ENCODE assay signal across 1 cellular context in the genomic region with DNA sequence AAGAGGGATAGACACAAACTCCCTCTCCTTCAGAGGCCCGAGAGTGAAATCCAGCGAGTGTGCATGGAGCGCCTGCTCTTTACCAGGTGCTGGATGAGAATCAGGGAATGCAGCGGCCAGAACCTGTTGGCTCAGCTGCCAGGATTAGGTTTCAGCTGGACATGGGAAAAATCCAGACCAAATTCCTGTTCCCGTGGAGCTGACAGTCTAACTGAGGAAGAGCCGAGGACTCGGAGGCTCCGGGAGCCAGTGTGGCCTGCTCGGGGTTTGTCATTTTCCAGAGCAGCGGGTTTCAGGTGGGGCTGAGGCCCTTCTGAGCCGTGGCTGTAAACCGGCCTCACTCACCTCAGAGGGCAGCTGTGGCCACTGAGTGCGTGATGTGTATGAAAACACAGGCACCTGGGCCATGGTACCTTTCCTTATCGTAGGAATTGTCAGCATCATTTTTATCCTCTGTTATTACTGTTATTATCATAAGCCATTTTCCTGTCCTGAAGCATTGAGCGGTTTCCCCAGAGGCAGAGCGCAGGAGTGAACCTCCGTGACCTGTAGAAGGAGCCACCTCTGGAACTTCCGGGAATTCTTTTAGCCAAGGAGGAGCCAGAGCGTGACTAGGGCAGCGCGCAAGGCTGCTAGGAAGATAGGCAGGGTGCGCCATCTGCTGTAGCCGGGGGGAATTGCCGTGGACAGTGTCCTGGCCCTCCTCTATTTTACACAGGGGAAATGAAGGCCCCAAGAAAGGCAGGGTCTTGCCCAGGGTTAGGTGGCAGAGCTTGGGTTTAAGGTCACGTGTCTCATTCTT.
TF ChIP-seq lines count a peak whose summit lies in the region.

No MANE protein-coding gene starts in this region.

TF ChIP-seq in HepG2, 621 proteins besides CTCF, POLR2A, EP300 and RAD21 (continued from another document and continues in another):
- TF ChIP-seq, protein P1, sequence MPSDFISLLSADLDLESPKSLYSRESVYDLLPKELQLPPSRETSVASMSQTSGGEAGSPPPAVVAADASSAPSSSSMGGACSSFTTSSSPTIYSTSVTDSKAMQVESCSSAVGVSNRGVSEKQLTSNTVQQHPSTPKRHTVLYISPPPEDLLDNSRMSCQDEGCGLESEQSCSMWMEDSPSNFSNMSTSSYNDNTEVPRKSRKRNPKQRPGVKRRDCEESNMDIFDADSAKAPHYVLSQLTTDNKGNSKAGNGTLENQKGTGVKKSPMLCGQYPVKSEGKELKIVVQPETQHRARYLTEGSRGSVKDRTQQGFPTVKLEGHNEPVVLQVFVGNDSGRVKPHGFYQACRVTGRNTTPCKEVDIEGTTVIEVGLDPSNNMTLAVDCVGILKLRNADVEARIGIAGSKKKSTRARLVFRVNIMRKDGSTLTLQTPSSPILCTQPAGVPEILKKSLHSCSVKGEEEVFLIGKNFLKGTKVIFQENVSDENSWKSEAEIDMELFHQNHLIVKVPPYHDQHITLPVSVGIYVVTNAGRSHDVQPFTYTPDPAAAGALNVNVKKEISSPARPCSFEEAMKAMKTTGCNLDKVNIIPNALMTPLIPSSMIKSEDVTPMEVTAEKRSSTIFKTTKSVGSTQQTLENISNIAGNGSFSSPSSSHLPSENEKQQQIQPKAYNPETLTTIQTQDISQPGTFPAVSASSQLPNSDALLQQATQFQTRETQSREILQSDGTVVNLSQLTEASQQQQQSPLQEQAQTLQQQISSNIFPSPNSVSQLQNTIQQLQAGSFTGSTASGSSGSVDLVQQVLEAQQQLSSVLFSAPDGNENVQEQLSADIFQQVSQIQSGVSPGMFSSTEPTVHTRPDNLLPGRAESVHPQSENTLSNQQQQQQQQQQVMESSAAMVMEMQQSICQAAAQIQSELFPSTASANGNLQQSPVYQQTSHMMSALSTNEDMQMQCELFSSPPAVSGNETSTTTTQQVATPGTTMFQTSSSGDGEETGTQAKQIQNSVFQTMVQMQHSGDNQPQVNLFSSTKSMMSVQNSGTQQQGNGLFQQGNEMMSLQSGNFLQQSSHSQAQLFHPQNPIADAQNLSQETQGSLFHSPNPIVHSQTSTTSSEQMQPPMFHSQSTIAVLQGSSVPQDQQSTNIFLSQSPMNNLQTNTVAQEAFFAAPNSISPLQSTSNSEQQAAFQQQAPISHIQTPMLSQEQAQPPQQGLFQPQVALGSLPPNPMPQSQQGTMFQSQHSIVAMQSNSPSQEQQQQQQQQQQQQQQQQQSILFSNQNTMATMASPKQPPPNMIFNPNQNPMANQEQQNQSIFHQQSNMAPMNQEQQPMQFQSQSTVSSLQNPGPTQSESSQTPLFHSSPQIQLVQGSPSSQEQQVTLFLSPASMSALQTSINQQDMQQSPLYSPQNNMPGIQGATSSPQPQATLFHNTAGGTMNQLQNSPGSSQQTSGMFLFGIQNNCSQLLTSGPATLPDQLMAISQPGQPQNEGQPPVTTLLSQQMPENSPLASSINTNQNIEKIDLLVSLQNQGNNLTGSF (CRISPR knock-in tag; IDR thresholded peaks at IDR 0.05): no peak
- no peak for TF ChIP-seq HNRNPH1 (optimal IDR thresholded peaks at IDR 0.05; ENCODE audit: low read depth, low read length)
- peak; percentile 59; the same call in 1 of the 2 replicates for TF ChIP-seq CEBPG (CRISPR knock-in tag; IDR thresholded peaks at IDR 0.05)
- TF ChIP-seq SRF (IDR thresholded peaks at IDR 0.05; ENCODE audit: low read depth, low read length): no peak
- no peak for TF ChIP-seq ZNF354B (CRISPR knock-in tag; IDR thresholded peaks at IDR 0.05)
- TF ChIP-seq, protein P2, sequence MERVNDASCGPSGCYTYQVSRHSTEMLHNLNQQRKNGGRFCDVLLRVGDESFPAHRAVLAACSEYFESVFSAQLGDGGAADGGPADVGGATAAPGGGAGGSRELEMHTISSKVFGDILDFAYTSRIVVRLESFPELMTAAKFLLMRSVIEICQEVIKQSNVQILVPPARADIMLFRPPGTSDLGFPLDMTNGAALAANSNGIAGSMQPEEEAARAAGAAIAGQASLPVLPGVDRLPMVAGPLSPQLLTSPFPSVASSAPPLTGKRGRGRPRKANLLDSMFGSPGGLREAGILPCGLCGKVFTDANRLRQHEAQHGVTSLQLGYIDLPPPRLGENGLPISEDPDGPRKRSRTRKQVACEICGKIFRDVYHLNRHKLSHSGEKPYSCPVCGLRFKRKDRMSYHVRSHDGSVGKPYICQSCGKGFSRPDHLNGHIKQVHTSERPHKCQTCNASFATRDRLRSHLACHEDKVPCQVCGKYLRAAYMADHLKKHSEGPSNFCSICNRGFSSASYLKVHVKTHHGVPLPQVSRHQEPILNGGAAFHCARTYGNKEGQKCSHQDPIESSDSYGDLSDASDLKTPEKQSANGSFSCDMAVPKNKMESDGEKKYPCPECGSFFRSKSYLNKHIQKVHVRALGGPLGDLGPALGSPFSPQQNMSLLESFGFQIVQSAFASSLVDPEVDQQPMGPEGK (CRISPR knock-in tag; IDR thresholded peaks at IDR 0.05): peak; percentile 45
- TF ChIP-seq ZNF713 (CRISPR knock-in tag; IDR thresholded peaks at IDR 0.05): no peak
- TF ChIP-seq KDM1A (CRISPR knock-in tag; IDR thresholded peaks at IDR 0.05): no peak
- TF ChIP-seq, protein P3, sequence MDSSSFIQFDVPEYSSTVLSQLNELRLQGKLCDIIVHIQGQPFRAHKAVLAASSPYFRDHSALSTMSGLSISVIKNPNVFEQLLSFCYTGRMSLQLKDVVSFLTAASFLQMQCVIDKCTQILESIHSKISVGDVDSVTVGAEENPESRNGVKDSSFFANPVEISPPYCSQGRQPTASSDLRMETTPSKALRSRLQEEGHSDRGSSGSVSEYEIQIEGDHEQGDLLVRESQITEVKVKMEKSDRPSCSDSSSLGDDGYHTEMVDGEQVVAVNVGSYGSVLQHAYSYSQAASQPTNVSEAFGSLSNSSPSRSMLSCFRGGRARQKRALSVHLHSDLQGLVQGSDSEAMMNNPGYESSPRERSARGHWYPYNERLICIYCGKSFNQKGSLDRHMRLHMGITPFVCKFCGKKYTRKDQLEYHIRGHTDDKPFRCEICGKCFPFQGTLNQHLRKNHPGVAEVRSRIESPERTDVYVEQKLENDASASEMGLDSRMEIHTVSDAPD (CRISPR knock-in tag; IDR thresholded peaks at IDR 0.05): no peak
- TF ChIP-seq ZNF703 (CRISPR knock-in tag; IDR thresholded peaks at IDR 0.05; ENCODE audit: borderline replicate concordance): no peak
- TF ChIP-seq GPN1 (CRISPR knock-in tag; IDR thresholded peaks at IDR 0.05; ENCODE audit: borderline replicate concordance): no peak
- TF ChIP-seq, protein P4, sequence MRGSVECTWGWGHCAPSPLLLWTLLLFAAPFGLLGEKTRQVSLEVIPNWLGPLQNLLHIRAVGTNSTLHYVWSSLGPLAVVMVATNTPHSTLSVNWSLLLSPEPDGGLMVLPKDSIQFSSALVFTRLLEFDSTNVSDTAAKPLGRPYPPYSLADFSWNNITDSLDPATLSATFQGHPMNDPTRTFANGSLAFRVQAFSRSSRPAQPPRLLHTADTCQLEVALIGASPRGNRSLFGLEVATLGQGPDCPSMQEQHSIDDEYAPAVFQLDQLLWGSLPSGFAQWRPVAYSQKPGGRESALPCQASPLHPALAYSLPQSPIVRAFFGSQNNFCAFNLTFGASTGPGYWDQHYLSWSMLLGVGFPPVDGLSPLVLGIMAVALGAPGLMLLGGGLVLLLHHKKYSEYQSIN (CRISPR knock-in tag; IDR thresholded peaks at IDR 0.05; ENCODE audit: borderline replicate concordance): no peak
- peak; percentile 82; the same call in 1 of the 2 replicates for TF ChIP-seq KDM5B (CRISPR knock-in tag; IDR thresholded peaks at IDR 0.05; ENCODE audit: borderline replicate concordance)
- TF ChIP-seq ZNF549 (CRISPR knock-in tag; IDR thresholded peaks at IDR 0.05): no peak
- TF ChIP-seq, protein P5, sequence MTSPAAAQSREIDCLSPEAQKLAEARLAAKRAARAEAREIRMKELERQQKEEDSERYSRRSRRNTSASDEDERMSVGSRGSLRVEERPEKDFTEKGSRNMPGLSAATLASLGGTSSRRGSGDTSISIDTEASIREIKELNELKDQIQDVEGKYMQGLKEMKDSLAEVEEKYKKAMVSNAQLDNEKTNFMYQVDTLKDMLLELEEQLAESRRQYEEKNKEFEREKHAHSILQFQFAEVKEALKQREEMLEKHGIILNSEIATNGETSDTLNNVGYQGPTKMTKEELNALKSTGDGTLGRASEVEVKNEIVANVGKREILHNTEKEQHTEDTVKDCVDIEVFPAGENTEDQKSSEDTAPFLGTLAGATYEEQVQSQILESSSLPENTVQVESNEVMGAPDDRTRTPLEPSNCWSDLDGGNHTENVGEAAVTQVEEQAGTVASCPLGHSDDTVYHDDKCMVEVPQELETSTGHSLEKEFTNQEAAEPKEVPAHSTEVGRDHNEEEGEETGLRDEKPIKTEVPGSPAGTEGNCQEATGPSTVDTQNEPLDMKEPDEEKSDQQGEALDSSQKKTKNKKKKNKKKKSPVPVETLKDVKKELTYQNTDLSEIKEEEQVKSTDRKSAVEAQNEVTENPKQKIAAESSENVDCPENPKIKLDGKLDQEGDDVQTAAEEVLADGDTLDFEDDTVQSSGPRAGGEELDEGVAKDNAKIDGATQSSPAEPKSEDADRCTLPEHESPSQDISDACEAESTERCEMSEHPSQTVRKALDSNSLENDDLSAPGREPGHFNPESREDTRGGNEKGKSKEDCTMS (CRISPR knock-in tag; conservative IDR thresholded peaks at IDR 0.05): peak; percentile 10; the same call in 1 of the 2 replicates
- peak; percentile 90 for TF ChIP-seq ZNF331 (CRISPR knock-in tag; IDR thresholded peaks at IDR 0.05)
- no peak for TF ChIP-seq ZFP62 (CRISPR knock-in tag; IDR thresholded peaks at IDR 0.05)
- TF ChIP-seq SIN3B (IDR thresholded peaks at IDR 0.05; ENCODE audit: low read length): peak; percentile 57; the same call in 1 of the 2 replicates
- TF ChIP-seq FOXC1 (CRISPR knock-in tag; IDR thresholded peaks at IDR 0.05; ENCODE audit: borderline replicate concordance): peak; percentile 85
- peak; percentile 92 for TF ChIP-seq MXD4 (CRISPR knock-in tag; IDR thresholded peaks at IDR 0.05)
- no peak for TF ChIP-seq ZNF761 (CRISPR knock-in tag; conservative IDR thresholded peaks at IDR 0.05)
- TF ChIP-seq, protein P6, sequence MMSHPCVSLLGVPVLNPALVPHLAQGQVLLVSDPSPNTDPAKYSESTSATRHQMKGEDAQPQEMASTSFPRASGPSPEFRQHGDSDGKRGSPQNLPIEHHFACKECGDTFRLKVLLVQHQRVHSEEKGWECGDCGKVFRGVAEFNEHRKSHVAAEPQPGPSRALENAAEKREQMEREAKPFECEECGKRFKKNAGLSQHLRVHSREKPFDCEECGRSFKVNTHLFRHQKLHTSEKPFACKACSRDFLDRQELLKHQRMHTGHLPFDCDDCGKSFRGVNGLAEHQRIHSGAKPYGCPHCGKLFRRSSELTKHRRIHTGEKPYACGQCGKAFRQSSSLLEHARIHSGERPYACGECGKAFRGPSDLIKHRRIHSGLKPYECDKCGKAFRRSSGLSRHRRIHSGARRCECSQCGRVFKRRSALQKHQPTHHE (CRISPR knock-in tag; IDR thresholded peaks at IDR 0.05; ENCODE audit: borderline replicate concordance): no peak
- TF ChIP-seq, protein P7, sequence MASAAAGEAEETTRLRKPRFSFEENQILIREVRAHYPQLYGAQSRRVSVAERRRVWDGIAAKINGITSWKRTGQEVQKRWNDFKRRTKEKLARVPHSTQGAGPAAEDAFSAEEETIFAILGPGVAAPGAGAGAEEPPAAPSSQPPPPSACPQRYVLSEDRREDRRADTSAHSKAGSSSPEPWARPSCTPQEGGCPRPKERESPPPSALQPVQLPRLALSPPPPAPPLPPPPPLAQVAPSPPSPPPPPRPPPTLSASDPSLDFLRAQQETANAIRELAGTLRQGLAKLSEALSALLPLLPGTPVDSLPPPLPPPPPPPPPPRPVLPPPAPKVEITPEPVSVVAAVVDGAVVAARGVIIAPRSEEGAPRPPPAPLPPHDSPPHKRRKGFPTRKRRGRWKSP (CRISPR knock-in tag; IDR thresholded peaks at IDR 0.05): peak; percentile 82
- TF ChIP-seq, protein P8, sequence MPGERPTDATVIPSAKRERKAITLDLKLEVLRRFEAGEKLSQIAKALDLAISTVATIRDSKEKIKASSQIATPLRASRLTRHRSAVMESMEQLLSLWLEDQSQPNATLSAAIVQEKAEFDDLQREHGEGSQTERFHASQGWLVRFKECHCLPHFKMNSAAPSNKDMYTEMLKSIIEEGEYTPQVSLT (CRISPR knock-in tag; IDR thresholded peaks at IDR 0.05; ENCODE audit: borderline replicate concordance, low read depth): no peak
- peak; percentile 83; the same call in 1 of the 2 replicates for TF ChIP-seq ZNF337 (CRISPR knock-in tag; IDR thresholded peaks at IDR 0.05; ENCODE audit: borderline replicate concordance, low read depth)
- TF ChIP-seq ARNT2 (CRISPR knock-in tag; IDR thresholded peaks at IDR 0.05; ENCODE audit: low read depth): peak; percentile 77
- TF ChIP-seq, protein P9, sequence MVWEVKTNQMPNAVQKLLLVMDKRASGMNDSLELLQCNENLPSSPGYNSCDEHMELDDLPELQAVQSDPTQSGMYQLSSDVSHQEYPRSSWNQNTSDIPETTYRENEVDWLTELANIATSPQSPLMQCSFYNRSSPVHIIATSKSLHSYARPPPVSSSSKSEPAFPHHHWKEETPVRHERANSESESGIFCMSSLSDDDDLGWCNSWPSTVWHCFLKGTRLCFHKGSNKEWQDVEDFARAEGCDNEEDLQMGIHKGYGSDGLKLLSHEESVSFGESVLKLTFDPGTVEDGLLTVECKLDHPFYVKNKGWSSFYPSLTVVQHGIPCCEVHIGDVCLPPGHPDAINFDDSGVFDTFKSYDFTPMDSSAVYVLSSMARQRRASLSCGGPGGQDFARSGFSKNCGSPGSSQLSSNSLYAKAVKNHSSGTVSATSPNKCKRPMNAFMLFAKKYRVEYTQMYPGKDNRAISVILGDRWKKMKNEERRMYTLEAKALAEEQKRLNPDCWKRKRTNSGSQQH (CRISPR knock-in tag; IDR thresholded peaks at IDR 0.05; ENCODE audit: low read depth): peak; percentile 90
- peak; percentile 85 for TF ChIP-seq NR2F6 (IDR thresholded peaks at IDR 0.05)
- peak; percentile 88 for TF ChIP-seq NR2F6 (CRISPR knock-in tag; IDR thresholded peaks at IDR 0.05)
- TF ChIP-seq NFATC3 (CRISPR knock-in tag; IDR thresholded peaks at IDR 0.05): 0 out of 2 replicates have a peak, but pooled peaks have one; percentile 40
- TF ChIP-seq, protein P10, sequence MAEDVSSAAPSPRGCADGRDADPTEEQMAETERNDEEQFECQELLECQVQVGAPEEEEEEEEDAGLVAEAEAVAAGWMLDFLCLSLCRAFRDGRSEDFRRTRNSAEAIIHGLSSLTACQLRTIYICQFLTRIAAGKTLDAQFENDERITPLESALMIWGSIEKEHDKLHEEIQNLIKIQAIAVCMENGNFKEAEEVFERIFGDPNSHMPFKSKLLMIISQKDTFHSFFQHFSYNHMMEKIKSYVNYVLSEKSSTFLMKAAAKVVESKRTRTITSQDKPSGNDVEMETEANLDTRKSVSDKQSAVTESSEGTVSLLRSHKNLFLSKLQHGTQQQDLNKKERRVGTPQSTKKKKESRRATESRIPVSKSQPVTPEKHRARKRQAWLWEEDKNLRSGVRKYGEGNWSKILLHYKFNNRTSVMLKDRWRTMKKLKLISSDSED (CRISPR knock-in tag; IDR thresholded peaks at IDR 0.05): no peak
- TF ChIP-seq ZNF792 (CRISPR knock-in tag; IDR thresholded peaks at IDR 0.05): peak; percentile 92
- no peak for TF ChIP-seq RNF2 (conservative IDR thresholded peaks at IDR 0.05; ENCODE audit: low read depth)
- TF ChIP-seq AHR (CRISPR knock-in tag; IDR thresholded peaks at IDR 0.05): 0 out of 2 replicates have a peak, but pooled peaks have one; percentile 67
- no peak for TF ChIP-seq ZNF564 (CRISPR knock-in tag; IDR thresholded peaks at IDR 0.05)
- TF ChIP-seq, protein P11, sequence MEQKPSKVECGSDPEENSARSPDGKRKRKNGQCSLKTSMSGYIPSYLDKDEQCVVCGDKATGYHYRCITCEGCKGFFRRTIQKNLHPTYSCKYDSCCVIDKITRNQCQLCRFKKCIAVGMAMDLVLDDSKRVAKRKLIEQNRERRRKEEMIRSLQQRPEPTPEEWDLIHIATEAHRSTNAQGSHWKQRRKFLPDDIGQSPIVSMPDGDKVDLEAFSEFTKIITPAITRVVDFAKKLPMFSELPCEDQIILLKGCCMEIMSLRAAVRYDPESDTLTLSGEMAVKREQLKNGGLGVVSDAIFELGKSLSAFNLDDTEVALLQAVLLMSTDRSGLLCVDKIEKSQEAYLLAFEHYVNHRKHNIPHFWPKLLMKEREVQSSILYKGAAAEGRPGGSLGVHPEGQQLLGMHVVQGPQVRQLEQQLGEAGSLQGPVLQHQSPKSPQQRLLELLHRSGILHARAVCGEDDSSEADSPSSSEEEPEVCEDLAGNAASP (CRISPR knock-in tag; IDR thresholded peaks at IDR 0.05; ENCODE audit: borderline replicate concordance): peak; percentile 86; the same call in 1 of the 2 replicates
